ENCODE assay signal across 28 cellular contexts in the genomic region with DNA sequence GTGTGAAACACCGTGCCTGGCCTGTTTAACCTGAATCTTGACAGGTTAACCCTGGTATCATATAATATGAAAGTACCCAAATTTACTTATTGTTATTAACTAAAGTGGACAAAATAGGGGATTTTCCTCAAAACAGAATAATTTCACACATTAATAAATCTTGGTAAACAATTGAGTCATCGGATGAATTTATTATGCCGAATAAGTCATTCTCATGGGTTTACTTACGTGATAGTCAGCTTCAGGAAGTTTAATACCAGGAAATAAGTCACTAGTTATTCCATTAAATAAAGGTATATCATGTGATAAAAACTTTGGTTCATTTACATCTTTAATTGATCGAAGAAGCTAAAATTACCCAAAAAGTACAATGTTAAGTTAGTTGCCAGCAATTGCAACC.
"Had no signal": no experiment of that assay in that cellular context is flagged by ENCODE, and none has a peak within 500 bp of the region (broad histone marks: within the 10 kb centered on the region; RNA-seq: fewer than 3 reads in every experiment).

No MANE protein-coding gene starts in this region.

- H3K36me3 ChIP-seq: left ventricle myocardium inferior, neural progenitor cell, neutrophil, spleen, suprapubic skin, thoracic aorta, tibial artery, upper lobe of right lung had no signal

- H3K27me3 ChIP-seq: neural progenitor cell, neutrophil, spleen, suprapubic skin, tibial artery, upper lobe of right lung had no signal

- H3K4me1 ChIP-seq: parathyroid adenoma, spleen, tibial artery, upper lobe of right lung had no signal

- ATAC-seq: natural killer cell; right cardiac atrium; sciatic nerve; stimulated activated effector memory CD8-positive, alpha-beta T cell treated with anti-CD3 and anti-CD28 coated beads, Interleukin-12 subunit alpha, Interleukin-12 subunit beta, amount 100 ng/mL, for 72 hours; upper lobe of right lung had no signal

- H3K4me3 Mint-ChIP-seq: mesothelial cell of epicardium; naive B cell; natural killer cell; nephron progenitor cell; neural progenitor cell; stimulated activated effector memory CD8-positive, alpha-beta T cell treated with anti-CD3 and anti-CD28 coated beads, Interleukin-12 subunit alpha, Interleukin-12 subunit beta, amount 100 ng/mL, for 72 hours; stimulated activated naive CD8-positive, alpha-beta T cell treated with anti-CD3 and anti-CD28 coated beads, Interleukin-15, Interleukin-2, amounts not matched to agents 100 ng/mL and 50 ng/mL, for 24 hours had no signal

- H3K4me3 ChIP-seq: left ventricle myocardium inferior, lung, neural progenitor cell, skin epidermis, spleen, suprapubic skin, thoracic aorta, tibial artery, upper lobe of right lung had no signal

- DNase-seq: hippocampal formation; kidney; left ventricle myocardium inferior; mesendoderm; naive B cell; natural killer cell; nephron progenitor cell; occipital lobe; retina; right cardiac atrium; spleen; stimulated activated CD4-positive, alpha-beta T cell treated with anti-CD3 and anti-CD28 coated beads, Interleukin-4, amount 100 ng/mL, for 24 hours; stimulated activated naive CD4-positive, alpha-beta T cell; tibial artery; trophoblast cell; upper lobe of right lung had no signal

- H3K36me3 Mint-ChIP-seq: mesothelial cell of epicardium; naive B cell; natural killer cell; neural progenitor cell; stimulated activated effector memory CD8-positive, alpha-beta T cell treated with anti-CD3 and anti-CD28 coated beads, Interleukin-12 subunit alpha, Interleukin-12 subunit beta, amount 100 ng/mL, for 72 hours had no signal

- H3K4me1 Mint-ChIP-seq: naive B cell; natural killer cell; neural progenitor cell; stimulated activated effector memory CD8-positive, alpha-beta T cell treated with anti-CD3 and anti-CD28 coated beads, Interleukin-12 subunit alpha, Interleukin-12 subunit beta, amount 100 ng/mL, for 72 hours had no signal

- FAIRE-seq: kidney, urothelium cell line had no signal

- H3K9me3 Mint-ChIP-seq: mesothelial cell of epicardium; natural killer cell; neural progenitor cell; stimulated activated effector memory CD8-positive, alpha-beta T cell treated with anti-CD3 and anti-CD28 coated beads, Interleukin-12 subunit alpha, Interleukin-12 subunit beta, amount 100 ng/mL, for 72 hours; stimulated activated naive CD8-positive, alpha-beta T cell treated with anti-CD3 and anti-CD28 coated beads, Interleukin-15, Interleukin-2, amounts not matched to agents 100 ng/mL and 50 ng/mL, for 24 hours had no signal

- H3K9me3 ChIP-seq: neutrophil, suprapubic skin, thoracic aorta, tibial artery, upper lobe of right lung had no signal

- H3K27ac Mint-ChIP-seq: mesothelial cell of epicardium; naive B cell; natural killer cell; nephron progenitor cell; neural progenitor cell; stimulated activated effector memory CD8-positive, alpha-beta T cell treated with anti-CD3 and anti-CD28 coated beads, Interleukin-12 subunit alpha, Interleukin-12 subunit beta, amount 100 ng/mL, for 72 hours; stimulated activated naive CD8-positive, alpha-beta T cell treated with anti-CD3 and anti-CD28 coated beads, Interleukin-15, Interleukin-2, amounts not matched to agents 100 ng/mL and 50 ng/mL, for 24 hours had no signal

- H3K27ac ChIP-seq: left ventricle myocardium inferior, neural progenitor cell, neutrophil, parathyroid adenoma, skin epidermis, spleen, suprapubic skin, thoracic aorta, tibial artery, upper lobe of right lung had no signal
